ENCODE assay signal across 22 cellular contexts in the genomic region with DNA sequence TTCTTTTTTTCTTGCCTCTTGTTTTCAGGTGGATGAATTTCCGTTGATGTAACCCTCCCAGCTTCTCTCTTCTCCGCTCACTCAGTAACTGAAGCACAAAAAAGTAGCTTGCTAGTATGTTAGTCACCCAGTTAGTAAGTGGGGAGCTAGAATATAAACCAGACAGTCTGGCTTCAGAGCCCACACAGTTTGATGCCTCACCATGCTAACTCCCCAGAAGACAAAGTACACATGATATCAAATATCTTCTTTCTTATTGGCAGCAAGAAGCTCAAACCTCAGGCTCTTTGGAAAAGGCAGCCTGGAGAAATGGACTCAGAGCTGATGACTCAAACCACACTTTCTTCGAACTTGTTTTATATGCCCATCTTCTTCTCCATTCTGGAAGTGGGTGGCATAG.
DNase-seq lines count a peak whose midpoint lies in the region; ATAC-seq, FAIRE-seq and TF ChIP-seq lines count a peak whose summit lies in the region.
"Had no signal": no experiment of that assay in that cellular context is flagged by ENCODE, and none has a peak within 500 bp of the region (broad histone marks: within the 10 kb centered on the region; RNA-seq: fewer than 3 reads in every experiment).

No MANE protein-coding gene starts in this region.

- H3K4me2 ChIP-seq in mesendoderm (ENCODE audit: low read length), result no peak overlapping the region

- H2BK5ac ChIP-seq in mesendoderm (ENCODE audit: low read length), result no peak overlapping the region

- BruUV-seq in Caco-2 (replicated peaks; lab: Mats Ljungman, UMichigan), result no TSS peak

- WGBS in mesendoderm (ENCODE audit: extremely low coverage, insufficient coverage, low lambda C conversion rate), result no CpG with 5 or more reads among the region's 3 CpGs

- peak overlapping the region; percentile 12 for H3K56ac ChIP-seq in mesendoderm (ENCODE audit: low read length)

- H3K4me1 ChIP-seq in mesendoderm (ENCODE audit: control insufficient read depth, low read depth, low read length), result peaks cover 5% of the 10 kb centered on the region
- no peaks in the 10 kb centered on the region for H3K4me1 ChIP-seq in Caco-2
- H3K4me1 ChIP-seq: colonic mucosa, esophagus muscularis mucosa, vagina had no signal

- no peak overlapping the region for H3K9ac ChIP-seq in mesendoderm (ENCODE audit: low read length)

- no peaks in the 10 kb centered on the region for H3K79me1 ChIP-seq in mesendoderm (ENCODE audit: low read length)

- no peaks in the 10 kb centered on the region for H3K36me3 Mint-ChIP-seq in Caco-2 (ENCODE audit: insufficient read depth, unreplicated experiment)
- no peaks in the 10 kb centered on the region for H3K36me3 Mint-ChIP-seq in activated CD8-positive, alpha-beta T cell treated with anti-CD3 and anti-CD28 coated beads for 36 hours (ENCODE audit: low read depth)
- H3K36me3 Mint-ChIP-seq: memory B cell had no signal

- H3K4me3 ChIP-seq in AG10803 (ENCODE audit: low read length) (no peak overlapping the region), MG63 (no peak overlapping the region), epithelial cell of esophagus (ENCODE audit: low read length) (no peak overlapping the region), mesendoderm (ENCODE audit: low read length) (no peak overlapping the region), Caco-2 (ENCODE audit: low read depth, low read length) (no peak overlapping the region)
- H3K4me3 ChIP-seq: colonic mucosa, esophagus muscularis mucosa, skin epidermis, vagina had no signal

- intact Hi-C loops in Caco-2 (cut with micrococcal nuclease; ENCODE audit: unreplicated experiment), result no loop called here
- intact Hi-C loops in activated CD8-positive, alpha-beta T cell treated with anti-CD3 and anti-CD28 coated beads for 36 hours (cut with micrococcal nuclease), result no loop called here

- no peak overlapping the region for H4K8ac ChIP-seq in mesendoderm (ENCODE audit: low read depth, low read length)

- no peak overlapping the region for H3K4ac ChIP-seq in mesendoderm (ENCODE audit: low read depth, low read length)

- no peak for TF ChIP-seq CTCF in AG10803 (conservative IDR thresholded peaks at IDR 0.05; ENCODE audit: low read length)
- no peak for TF ChIP-seq CTCF in epithelial cell of esophagus (IDR thresholded peaks at IDR 0.05; ENCODE audit: insufficient read depth, low read depth, low read length, missing control alignments)
- TF ChIP-seq CTCF in Caco-2 (IDR thresholded peaks at IDR 0.05; ENCODE audit: insufficient read depth in 1 of 2, low read depth in 1 of 2, low read length in 1 of 2, severe bottlenecking in 1 of 2, unreplicated experiment in 1 of 2), result no peak
- TF ChIP-seq CTCF in activated CD8-positive, alpha-beta T cell treated with anti-CD3 and anti-CD28 coated beads for 36 hours (IDR thresholded peaks at IDR 0.05), result no peak

- peak overlapping the region; percentile 60 for H2AK5ac ChIP-seq in mesendoderm (ENCODE audit: low read length)

- no peaks in the 10 kb centered on the region for H3K4me1 Mint-ChIP-seq in Caco-2 (ENCODE audit: low read depth, unreplicated experiment)
- H3K4me1 Mint-ChIP-seq in activated CD8-positive, alpha-beta T cell treated with anti-CD3 and anti-CD28 coated beads for 36 hours (ENCODE audit: low read depth), result no peaks in the 10 kb centered on the region
- H3K4me1 Mint-ChIP-seq: memory B cell had no signal

- H3K9me3 Mint-ChIP-seq in Caco-2 (ENCODE audit: unreplicated experiment), result no peaks in the 10 kb centered on the region
- H3K9me3 Mint-ChIP-seq in activated CD8-positive, alpha-beta T cell treated with anti-CD3 and anti-CD28 coated beads for 36 hours, result no peaks in the 10 kb centered on the region
- H3K9me3 Mint-ChIP-seq: activated T-cell treated with anti-CD3 and anti-CD28 coated beads, Interleukin-2, amount 50 U/mL, for 4 hours; memory B cell; stimulated activated naive CD8-positive, alpha-beta T cell treated with anti-CD3 and anti-CD28 coated beads, Interleukin-15, Interleukin-2, amounts not matched to agents 100 ng/mL and 50 ng/mL, for 24 hours had no signal

- H3K9me3 ChIP-seq in MG63 (no peaks in the 10 kb centered on the region), Caco-2 (no peaks in the 10 kb centered on the region)
- H3K9me3 ChIP-seq: BE2C, colonic mucosa, esophagus muscularis mucosa, neutrophil, vagina had no signal

- no peak for FAIRE-seq in frontal cortex (lab: Jason Lieb, UNC)

- no peak for ATAC-seq in activated CD8-positive, alpha-beta T cell treated with anti-CD3 and anti-CD28 coated beads for 36 hours
- ATAC-seq: activated T-cell treated with anti-CD3 and anti-CD28 coated beads, Interleukin-2, amount 50 U/mL, for 4 hours had no signal

- no peak overlapping the region for H2BK15ac ChIP-seq in mesendoderm (replicated peaks; ENCODE audit: low read depth)

- H3K36me3 ChIP-seq in MG63, result no peaks in the 10 kb centered on the region
- H3K36me3 ChIP-seq in mesendoderm (ENCODE audit: control insufficient read depth, insufficient read depth, low read length), result no peaks in the 10 kb centered on the region
- no peaks in the 10 kb centered on the region for H3K36me3 ChIP-seq in Caco-2 (ENCODE audit: control insufficient read depth, insufficient read depth, low read length)
- H3K36me3 ChIP-seq: BE2C, colonic mucosa, esophagus muscularis mucosa, neutrophil, vagina had no signal

- H3K27me3 ChIP-seq in MG63, result no peaks in the 10 kb centered on the region
- no peaks in the 10 kb centered on the region for H3K27me3 ChIP-seq in mesendoderm (ENCODE audit: insufficient read depth, low read length, poor library complexity)
- no peaks in the 10 kb centered on the region for H3K27me3 ChIP-seq in Caco-2 (replicated peaks; ENCODE audit: control insufficient read depth, insufficient read depth, low read length)
- H3K27me3 ChIP-seq: BE2C, colonic mucosa, neutrophil, vagina had no signal

- peaks cover 17% of the 10 kb centered on the region for H3K27me3 Mint-ChIP-seq in Caco-2 (ENCODE audit: insufficient read depth, unreplicated experiment)
- H3K27me3 Mint-ChIP-seq in activated CD8-positive, alpha-beta T cell treated with anti-CD3 and anti-CD28 coated beads for 36 hours, result peaks cover 4% of the 10 kb centered on the region
- H3K27me3 Mint-ChIP-seq: stimulated activated naive CD8-positive, alpha-beta T cell treated with anti-CD3 and anti-CD28 coated beads, Interleukin-15, Interleukin-2, amounts not matched to agents 100 ng/mL and 50 ng/mL, for 24 hours had no signal

- no peak overlapping the region for H2BK120ac ChIP-seq in mesendoderm (ENCODE audit: low read depth, low read length)

- H3K27ac ChIP-seq in mesendoderm (ENCODE audit: low read depth, low read length), result no peak overlapping the region
- H3K27ac ChIP-seq: colonic mucosa, esophagus muscularis mucosa, neutrophil, vagina had no signal

- no peak overlapping the region for H4K5ac ChIP-seq in mesendoderm (ENCODE audit: low read length)

- H3K23ac ChIP-seq in mesendoderm (ENCODE audit: low read length), result no peak overlapping the region

- no peaks in the 10 kb centered on the region for H3K79me2 ChIP-seq in mesendoderm (ENCODE audit: control insufficient read depth, insufficient read depth, low read length)

- H3K18ac ChIP-seq in mesendoderm (ENCODE audit: low read length), result no peak overlapping the region

- POLR2A ChIA-PET in Caco-2 (lab: Charles Lee), result no interaction called here
- POLR2A ChIA-PET in activated CD8-positive, alpha-beta T cell treated with anti-CD3 and anti-CD28 coated beads for 36 hours (lab: Charles Lee), result no interaction called here

- DNase-seq in AG10803 (ENCODE audit: low read depth) (peak; percentile 75), MG63 (peak; percentile 81), epithelial cell of esophagus (ENCODE audit: low read depth) (peak; percentile 72), mesendoderm (no peak), Caco-2 (no peak), frontal cortex (ENCODE audit: low spot score in 2 of 2) (no peak), 8988T (no peak)
- DNase-seq in activated CD8-positive, alpha-beta T cell treated with anti-CD3 and anti-CD28 coated beads for 36 hours, result no peak
- DNase-seq: activated CD4-positive, alpha-beta T cell treated with anti-CD3 and anti-CD28 coated beads for 1 hour; activated T-cell treated with anti-CD3 and anti-CD28 coated beads, Interleukin-2, amount 50 U/mL, for 4 hours; colonic mucosa; DMS53; NCI-H2029 treated with DMSO at 0.1 percent for 48 hours; RPMI8226; T-helper 2 cell had no signal

- no peak overlapping the region for H3K27ac Mint-ChIP-seq in Caco-2 (ENCODE audit: unreplicated experiment)
- no peak overlapping the region for H3K27ac Mint-ChIP-seq in activated CD8-positive, alpha-beta T cell treated with anti-CD3 and anti-CD28 coated beads for 36 hours
- H3K27ac Mint-ChIP-seq: memory B cell; stimulated activated naive CD8-positive, alpha-beta T cell treated with anti-CD3 and anti-CD28 coated beads, Interleukin-15, Interleukin-2, amounts not matched to agents 100 ng/mL and 50 ng/mL, for 24 hours had no signal

- H3K4me3 Mint-ChIP-seq in Caco-2 (ENCODE audit: unreplicated experiment), result no peak overlapping the region
- no peak overlapping the region for H3K4me3 Mint-ChIP-seq in activated CD8-positive, alpha-beta T cell treated with anti-CD3 and anti-CD28 coated beads for 36 hours
- H3K4me3 Mint-ChIP-seq: activated T-cell treated with anti-CD3 and anti-CD28 coated beads, Interleukin-2, amount 50 U/mL, for 4 hours; memory B cell; stimulated activated naive CD8-positive, alpha-beta T cell treated with anti-CD3 and anti-CD28 coated beads, Interleukin-15, Interleukin-2, amounts not matched to agents 100 ng/mL and 50 ng/mL, for 24 hours had no signal

- CTCF ChIA-PET in Caco-2 (lab: Charles Lee), result no interaction called here
- CTCF ChIA-PET in activated CD8-positive, alpha-beta T cell treated with anti-CD3 and anti-CD28 coated beads for 36 hours (lab: Charles Lee), result interaction anchor here (0.6 kb wide), 1 partner anchor 1273 kb away, joined by 3 read pairs; a partner anchor contains a TSS

Comparison
In these comparisons a context has a peak if more than half of its experiments do, and no peak if none do; other contexts are left out.
1. DNase-seq: peak in AG10803 (single experiment), MG63 (single experiment) and epithelial cell of esophagus (single experiment); none in mesendoderm (single experiment), Caco-2 (0 of 2), frontal cortex (0 of 2), 8988T (single experiment) and activated CD8-positive, alpha-beta T cell treated with anti-CD3 and anti-CD28 coated beads for 36 hours (single experiment).